In genomic region chr19:37078717-37079032, GRCh38 we compare ENCODE assay signal across 9 cellular contexts. TPM values are rescaled to one million over a fixed set of nuclear protein-coding genes. Genes with fewer than 3 reads are reported as not detected.
DNase-seq lines count a peak whose midpoint lies in the region; ATAC-seq and TF ChIP-seq lines count a peak whose summit lies in the region.
"Had no signal": no experiment of that assay in that cellular context is flagged by ENCODE, and none has a peak within 500 bp of the region (broad histone marks: within the 10 kb centered on the region; RNA-seq: fewer than 3 reads in every experiment).

No MANE protein-coding gene starts in this region.

- peak overlapping the region; percentile 94 for H3K27ac Mint-ChIP-seq in activated CD8-positive, alpha-beta memory T cell treated with anti-CD3 and anti-CD28 coated beads, Interleukin-2, amount 10 ng/mL, durations not matched to agents 7 days and 5 days
- peak overlapping the region; percentile 87 for H3K27ac Mint-ChIP-seq in activated naive CD8-positive, alpha-beta T cell treated with anti-CD3 and anti-CD28 coated beads, Interleukin-2, amount 10 ng/mL, durations not matched to agents 7 days and 5 days

- peaks cover 21% of the 10 kb centered on the region for H3K4me1 Mint-ChIP-seq in activated CD8-positive, alpha-beta memory T cell treated with anti-CD3 and anti-CD28 coated beads, Interleukin-2, amount 10 ng/mL, durations not matched to agents 7 days and 5 days
- peaks cover 16% of the 10 kb centered on the region for H3K4me1 Mint-ChIP-seq in activated naive CD8-positive, alpha-beta T cell treated with anti-CD3 and anti-CD28 coated beads, Interleukin-2, amount 10 ng/mL, durations not matched to agents 7 days and 5 days

- no peaks in the 10 kb centered on the region for H3K27me3 Mint-ChIP-seq in activated CD8-positive, alpha-beta memory T cell treated with anti-CD3 and anti-CD28 coated beads, Interleukin-2, amount 10 ng/mL, durations not matched to agents 7 days and 5 days
- no peaks in the 10 kb centered on the region for H3K27me3 Mint-ChIP-seq in activated naive CD8-positive, alpha-beta T cell treated with anti-CD3 and anti-CD28 coated beads, Interleukin-2, amount 10 ng/mL, durations not matched to agents 7 days and 5 days

- no peak for ATAC-seq in activated CD8-positive, alpha-beta memory T cell treated with anti-CD3 and anti-CD28 coated beads, Interleukin-2, amount 10 ng/mL, durations not matched to agents 7 days and 5 days
- no peak for ATAC-seq in activated naive CD8-positive, alpha-beta T cell treated with anti-CD3 and anti-CD28 coated beads, Interleukin-2, amount 10 ng/mL, durations not matched to agents 7 days and 5 days (ENCODE audit: low read depth)
- no peak for ATAC-seq in thoracic aorta (ENCODE audit: insufficient number of reproducible peaks, low FRiP score, low read depth)

- TF ChIP-seq CTCF in thoracic aorta (IDR thresholded peaks at IDR 0.05) = no peak

- H3K4me3 ChIP-seq in thoracic aorta = peak overlapping the region; percentile 83

- no peaks in the 10 kb centered on the region for H3K36me3 ChIP-seq in thoracic aorta
- H3K36me3 ChIP-seq: SJSA1 had no signal

- CTCF ChIA-PET in activated CD8-positive, alpha-beta memory T cell treated with anti-CD3 and anti-CD28 coated beads, Interleukin-2, amount 10 ng/mL, durations not matched to agents 7 days and 5 days (lab: Charles Lee) = interaction anchor here (1.2 to 1.3 kb wide), 2 partner anchors 105 to 241 kb away, joined by 3 to 5 read pairs; no protein-coding TSS in a partner anchor

- peaks cover 22% of the 10 kb centered on the region for H3K9me3 Mint-ChIP-seq in activated CD8-positive, alpha-beta memory T cell treated with anti-CD3 and anti-CD28 coated beads, Interleukin-2, amount 10 ng/mL, durations not matched to agents 7 days and 5 days (ENCODE audit: low read depth)
- H3K9me3 Mint-ChIP-seq in activated naive CD8-positive, alpha-beta T cell treated with anti-CD3 and anti-CD28 coated beads, Interleukin-2, amount 10 ng/mL, durations not matched to agents 7 days and 5 days = peaks cover 14% of the 10 kb centered on the region

- H3K36me3 Mint-ChIP-seq in activated CD8-positive, alpha-beta memory T cell treated with anti-CD3 and anti-CD28 coated beads, Interleukin-2, amount 10 ng/mL, durations not matched to agents 7 days and 5 days = peaks cover 45% of the 10 kb centered on the region
- H3K36me3 Mint-ChIP-seq in activated naive CD8-positive, alpha-beta T cell treated with anti-CD3 and anti-CD28 coated beads, Interleukin-2, amount 10 ng/mL, durations not matched to agents 7 days and 5 days = peaks cover 30% of the 10 kb centered on the region

- POLR2A ChIA-PET in activated naive CD8-positive, alpha-beta T cell treated with anti-CD3 and anti-CD28 coated beads, Interleukin-2, amount 10 ng/mL, durations not matched to agents 7 days and 5 days (lab: Charles Lee) = interaction anchor here (1.0 to 2.0 kb wide), 10 partner anchors 8 to 589 kb away, joined by 4 to 14 read pairs (median 6); partner anchors contain the start of genes ZNF260, ZNF345, ZNF383 and ZNF527

- DNase-seq in activated CD8-positive, alpha-beta memory T cell treated with anti-CD3 and anti-CD28 coated beads, Interleukin-2, amount 10 ng/mL, durations not matched to agents 7 days and 5 days = no peak
- no peak for DNase-seq in activated CD8-positive, alpha-beta memory T cell treated with anti-CD3 and anti-CD28 coated beads for 24 hours
- DNase-seq in activated naive CD8-positive, alpha-beta T cell treated with anti-CD3 and anti-CD28 coated beads, Interleukin-2, amount 10 ng/mL, durations not matched to agents 7 days and 5 days = no peak
- peak; percentile 39 for DNase-seq in left kidney (ENCODE audit: low read depth, low spot score)
- DNase-seq in thoracic aorta (ENCODE audit: low spot score) = no peak
- DNase-seq in superior temporal gyrus (ENCODE audit: extremely low spot score) = no peak
- DNase-seq in COR-L47 (lab: John Stamatoyannopoulos, UW) = no peak
- no peak for DNase-seq in DMS79 (lab: John Stamatoyannopoulos, UW)

- no peaks in the 10 kb centered on the region for H3K27me3 ChIP-seq in thoracic aorta (replicated peaks; ENCODE audit: insufficient read depth)
- H3K27me3 ChIP-seq: SJSA1 had no signal

- peaks cover 16% of the 10 kb centered on the region for H3K9me3 ChIP-seq in thoracic aorta

- peak overlapping the region; percentile 94 for H3K4me3 Mint-ChIP-seq in activated CD8-positive, alpha-beta memory T cell treated with anti-CD3 and anti-CD28 coated beads, Interleukin-2, amount 10 ng/mL, durations not matched to agents 7 days and 5 days
- H3K4me3 Mint-ChIP-seq in activated naive CD8-positive, alpha-beta T cell treated with anti-CD3 and anti-CD28 coated beads, Interleukin-2, amount 10 ng/mL, durations not matched to agents 7 days and 5 days = peak overlapping the region; percentile 88

- peaks cover 10 to 27% of the 10 kb centered on the region in 2 donors for H3K4me1 ChIP-seq in thoracic aorta (ENCODE audit: control insufficient read depth in 1 of 2, low read depth in 2 of 2)
- H3K4me1 ChIP-seq: SJSA1 had no signal

- peak overlapping the region; percentile 70 to 88 for H3K27ac ChIP-seq in thoracic aorta
- H3K27ac ChIP-seq: SJSA1 had no signal

RNA-seq across cellular contexts. Expression of gene ZNF420, which starts 0.4 kb away (rescaled TPM):
- total RNA-seq in activated CD8-positive, alpha-beta memory T cell treated with anti-CD3 and anti-CD28 coated beads, Interleukin-2, amount 10 ng/mL, durations not matched to agents 7 days and 5 days = 10 to 100 TPM; 10.4 to 12.2 TPM
- 10 to 100 TPM; 12.7 to 17.1 TPM for total RNA-seq in activated naive CD8-positive, alpha-beta T cell treated with anti-CD3 and anti-CD28 coated beads, Interleukin-2, amount 10 ng/mL, durations not matched to agents 7 days and 5 days
- total RNA-seq in thoracic aorta = 10 to 100 TPM in 1 of 2 donors, 1 to 10 TPM in 1; 1.8 to 17.5 TPM
